ENCODE assay signal across 21 cellular contexts in the genomic region with DNA sequence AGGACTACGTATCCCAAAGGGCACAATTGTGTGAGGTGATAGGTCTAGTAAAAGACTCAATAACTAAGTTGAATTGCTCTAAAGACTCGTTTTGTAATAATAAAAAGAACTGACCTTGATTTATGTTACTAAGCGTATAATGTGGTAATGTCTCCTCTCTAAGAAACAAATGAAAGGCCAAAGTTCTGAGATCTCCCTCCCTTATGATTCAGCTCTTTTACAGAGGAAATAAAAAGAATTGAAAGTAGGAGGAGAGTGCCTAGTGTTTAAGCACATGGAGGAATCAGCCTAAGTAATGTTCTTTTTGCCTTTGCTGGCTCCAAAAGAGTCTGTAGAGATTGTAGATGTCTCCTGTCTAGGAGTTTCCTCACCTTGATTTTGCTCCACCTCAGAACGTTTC.
"Had no signal": no experiment of that assay in that cellular context is flagged by ENCODE, and none has a peak within 500 bp of the region (broad histone marks: within the 10 kb centered on the region; RNA-seq: fewer than 3 reads in every experiment).

No MANE protein-coding gene starts in this region.

- H3K27ac Mint-ChIP-seq: naive thymus-derived CD4-positive, alpha-beta T cell; nephron progenitor cell had no signal

- H3K4me3 ChIP-seq: dorsolateral prefrontal cortex, gastrocnemius medialis, heart right ventricle, sigmoid colon, skin epidermis, stomach, thoracic aorta had no signal

- H3K27ac ChIP-seq: dorsolateral prefrontal cortex, gastrocnemius medialis, heart right ventricle, neutrophil, sigmoid colon, skin epidermis, stomach, thoracic aorta had no signal

- H3K4me1 ChIP-seq: gastrocnemius medialis, heart right ventricle, sigmoid colon, stomach had no signal

- H3K4me1 Mint-ChIP-seq: nephron progenitor cell had no signal

- H3K9me3 ChIP-seq: gastrocnemius medialis, heart right ventricle, neutrophil, sigmoid colon, stomach, thoracic aorta had no signal

- H3K9me3 Mint-ChIP-seq: naive thymus-derived CD4-positive, alpha-beta T cell; nephron progenitor cell had no signal

- DNase-seq: cortex of kidney; dorsolateral prefrontal cortex; effector memory CD4-positive, alpha-beta T cell; gastrocnemius medialis; heart right ventricle; hypothalamus; kidney glomerular epithelial cell; naive thymus-derived CD4-positive, alpha-beta T cell; nephron progenitor cell; posterior cingulate gyrus; sigmoid colon; stimulated activated CD4-positive, alpha-beta T cell treated with anti-CD3 and anti-CD28 coated beads, Interleukin-12 subunit alpha, Interleukin-12 subunit beta, amount 100 ng/mL, for 4 hours; stimulated activated naive CD4-positive, alpha-beta T cell; stomach; substantia nigra; trophoblast cell had no signal

- H3K27me3 ChIP-seq: dorsolateral prefrontal cortex, gastrocnemius medialis, heart right ventricle, neutrophil, sigmoid colon, stomach had no signal

- ATAC-seq: esophagus mucosa; gastrocnemius medialis; heart right ventricle; left lobe of liver; naive thymus-derived CD4-positive, alpha-beta T cell had no signal

- H3K36me3 ChIP-seq: gastrocnemius medialis, heart right ventricle, neutrophil, sigmoid colon, stomach, thoracic aorta had no signal

- H3K4me3 Mint-ChIP-seq: naive thymus-derived CD4-positive, alpha-beta T cell; nephron progenitor cell had no signal

- H3K36me3 Mint-ChIP-seq: naive thymus-derived CD4-positive, alpha-beta T cell had no signal
